Comparison of ENCODE assay signal across 39 cellular contexts in genomic region chr12:123022846-123023245, GRCh38.
"Had no signal": no experiment of that assay in that cellular context is flagged by ENCODE, and none has a peak within 500 bp of the region (broad histone marks: within the 10 kb centered on the region; RNA-seq: fewer than 3 reads in every experiment).

No MANE protein-coding gene starts in this region.

- H3K4me3 ChIP-seq: MG63 had no signal

- H3K9me3 ChIP-seq: MG63 had no signal

- H3K27ac Mint-ChIP-seq: activated B cell treated with CpG ODN at 0.5 μM for 24 hours; activated naive CD4-positive, alpha-beta T cell treated with anti-CD3 and anti-CD28 coated beads for 36 hours had no signal

- DNase-seq: activated B cell treated with CpG ODN at 0.5 μM for 24 hours; activated CD4-positive, alpha-beta T cell treated with anti-CD3 and anti-CD28 coated beads for 4 hours; activated CD4-positive, alpha-beta T cell treated with anti-CD3 and anti-CD28 coated beads, Interleukin-2, amount 50 U/mL, for 4 hours; activated CD4-positive, CD25-positive, alpha-beta regulatory T cell treated with anti-CD3 and anti-CD28 coated beads, Interleukin-2, amount 50 U/mL, for 72 hours; activated CD8-positive, alpha-beta memory T cell treated with anti-CD3 and anti-CD28 coated beads, Interleukin-2, amount 50 U/mL, for 4 hours; activated gamma-delta T cell treated with Interleukin-2 at 50 U/mL for 16 hours; activated naive CD4-positive, alpha-beta T cell treated with anti-CD3 and anti-CD28 coated beads for 36 hours; activated T-cell treated with anti-CD3 and anti-CD28 coated beads for 4 hours; activated T-cell treated with anti-CD3 and anti-CD28 coated beads, Interleukin-2, amount 50 U/mL, for 4 hours; anterior cingulate cortex; brain microvascular endothelial cell; central memory CD4-positive, alpha-beta T cell; Kasumi-1; KG1; MG63; NCI-H1048; NCI-H1105 treated with DMSO at 0.1 percent for 48 hours; NCI-H1436; NCI-H1694; NCI-H1930; NCI-H2081 treated with DMSO at 0.1 percent for 48 hours; NCI-H226; NCI-H446 treated with DMSO at 0.1 percent for 48 hours; NCI-H524; NCI-H69; NCI-H82; PC-3; SIG-M5; SW 1271; T-helper 1 cell; T-helper 2 cell; T-helper 9 cell had no signal

- ATAC-seq: activated naive CD4-positive, alpha-beta T cell treated with anti-CD3 and anti-CD28 coated beads, Interleukin-2, amount 50 U/mL, for 72 hours; activated T-cell treated with anti-CD3 and anti-CD28 coated beads, Interleukin-2, amount 50 U/mL, for 4 hours; PC-3; Right ventricle myocardium inferior; SK-N-SH treated with all-trans-retinoic acid at 6 μM for 48 hours had no signal

- H3K27ac ChIP-seq: brain microvascular endothelial cell, RWPE1, VCaP had no signal

- FAIRE-seq: RCC 7860 had no signal

- H3K4me1 Mint-ChIP-seq: activated B cell treated with CpG ODN at 0.5 μM for 24 hours had no signal

- H3K9me3 Mint-ChIP-seq: activated B cell treated with CpG ODN at 0.5 μM for 24 hours; activated naive CD4-positive, alpha-beta T cell treated with anti-CD3 and anti-CD28 coated beads for 36 hours; activated naive CD4-positive, alpha-beta T cell treated with anti-CD3 and anti-CD28 coated beads, Interleukin-2, amount 50 U/mL, for 72 hours; activated T-cell treated with anti-CD3 and anti-CD28 coated beads, Interleukin-2, amount 50 U/mL, for 4 hours; activated T-helper 1 cell treated with anti-CD3 and anti-CD28 coated beads, Interleukin-12 subunit alpha, Interleukin-12 subunit beta, Interleukin-2, Interleukin-4 antibody, amounts not matched to agents 30 ng/mL and 10 ng/mL and 1 ng/mL, durations not matched to agents 14 hours and 24 hours and 36 hours had no signal

- H3K27me3 Mint-ChIP-seq: activated B cell treated with CpG ODN at 0.5 μM for 24 hours had no signal

- H3K4me3 Mint-ChIP-seq: activated B cell treated with CpG ODN at 0.5 μM for 24 hours; activated naive CD4-positive, alpha-beta T cell treated with anti-CD3 and anti-CD28 coated beads for 36 hours; activated T-cell treated with anti-CD3 and anti-CD28 coated beads, Interleukin-2, amount 50 U/mL, for 4 hours; activated T-helper 1 cell treated with anti-CD3 and anti-CD28 coated beads, Interleukin-12 subunit alpha, Interleukin-12 subunit beta, Interleukin-2, Interleukin-4 antibody, amounts not matched to agents 30 ng/mL and 10 ng/mL and 1 ng/mL, durations not matched to agents 14 hours and 24 hours and 36 hours had no signal

- H3K36me3 Mint-ChIP-seq: activated naive CD4-positive, alpha-beta T cell treated with anti-CD3 and anti-CD28 coated beads, Interleukin-2, amount 50 U/mL, for 72 hours had no signal

- H3K36me3 ChIP-seq: brain microvascular endothelial cell, MG63 had no signal

- H3K27me3 ChIP-seq: brain microvascular endothelial cell, MG63 had no signal
